ENCODE assay signal across 23 cellular contexts in genomic region chr12:101992091-101992490, GRCh38.
DNase-seq lines count a peak whose midpoint lies in the region; ATAC-seq and TF ChIP-seq lines count a peak whose summit lies in the region.
"Had no signal": no experiment of that assay in that cellular context is flagged by ENCODE, and none has a peak within 500 bp of the region (broad histone marks: within the 10 kb centered on the region; RNA-seq: fewer than 3 reads in every experiment).

No MANE protein-coding gene starts in this region.

- TF ChIP-seq CTCF in fibroblast of mammary gland (conservative IDR thresholded peaks at IDR 0.05; ENCODE audit: control insufficient read depth, insufficient read depth, low read depth, low read length) (no peak), A673 (conservative IDR thresholded peaks at IDR 0.05; ENCODE audit: low read depth, low read length) (no peak)

- H3K27me3 ChIP-seq in adipocyte (replicated peaks; ENCODE audit: control insufficient read depth, insufficient read depth, low read length) (no peaks in the 10 kb centered on the region), A673 (replicated peaks; ENCODE audit: insufficient read depth, low read depth, low read length, poor library complexity) (peaks cover 17% of the 10 kb centered on the region)
- H3K27me3 ChIP-seq: BLaER1 treated with 17β-estradiol and CSF1 and Interleukin-3, amounts not matched to agents 10 nM and 100 nM had no signal

- H3K27ac ChIP-seq in A673 (ENCODE audit: low read depth, low read length, poor library complexity, severe bottlenecking): no peak overlapping the region
- H3K27ac ChIP-seq: BLaER1 treated with 17β-estradiol and CSF1 and Interleukin-3, amounts not matched to agents 10 nM and 100 nM; SK-N-MC had no signal

- CTCF ChIA-PET in A673 (lab: Charles Lee): no interaction called here

- POLR2A ChIA-PET in A673 (lab: Charles Lee; ENCODE audit: low non-redundant PET): no interaction called here

- H3K4me3 ChIP-seq in adipocyte (ENCODE audit: low read length) (no peak overlapping the region), fibroblast of mammary gland (ENCODE audit: control insufficient read depth, low read depth, low read length) (no peak overlapping the region), A673 (ENCODE audit: low read depth, low read length, poor library complexity, severe bottlenecking) (no peak overlapping the region)
- H3K4me3 ChIP-seq: BLaER1 treated with 17β-estradiol and CSF1 and Interleukin-3, amounts not matched to agents 10 nM and 100 nM; GM12878; SK-N-MC had no signal

- H3K36me3 ChIP-seq in adipocyte (ENCODE audit: control insufficient read depth, insufficient read depth, low read length, severe bottlenecking) (no peaks in the 10 kb centered on the region), A673 (ENCODE audit: insufficient read depth, low read length, poor library complexity, severe bottlenecking) (no peaks in the 10 kb centered on the region)
- H3K36me3 ChIP-seq: BLaER1 treated with 17β-estradiol and CSF1 and Interleukin-3, amounts not matched to agents 10 nM and 100 nM had no signal

- no peak overlapping the region for H3K9ac ChIP-seq in adipocyte (ENCODE audit: low read length)
- H3K9ac ChIP-seq: BLaER1 treated with 17β-estradiol and CSF1 and Interleukin-3, amounts not matched to agents 10 nM and 100 nM had no signal

- BruUV-seq in A673 (replicated peaks; lab: Mats Ljungman, UMichigan): no TSS peak

- intact Hi-C loops in A673 (cut with micrococcal nuclease; ENCODE audit: unreplicated experiment): no loop called here

- peaks cover 9% of the 10 kb centered on the region for H3K4me1 ChIP-seq in adipocyte (ENCODE audit: control insufficient read depth, insufficient read depth, low read length)
- no peaks in the 10 kb centered on the region for H3K4me1 ChIP-seq in A673 (ENCODE audit: insufficient read depth, low read length, poor library complexity, severe bottlenecking)
- H3K4me1 ChIP-seq: BLaER1 treated with 17β-estradiol and CSF1 and Interleukin-3, amounts not matched to agents 10 nM and 100 nM had no signal

- peak; percentile 1 for DNase-seq in EH (ENCODE audit: low read depth)
- DNase-seq in adipocyte (ENCODE audit: low read depth): peak; percentile 52
- DNase-seq in fibroblast of mammary gland (ENCODE audit: low read depth): peak; percentile 57
- peak; percentile 2 for DNase-seq in iris pigment epithelial cell (ENCODE audit: low read depth)
- no peak for DNase-seq in A673 (ENCODE audit: low spot score)
- DNase-seq: AML-193; CD4-positive, alpha-beta T cell; HCEC 1CT; Kasumi-1; MV-4-11; NCI-H1105; NCI-H146; NCI-H1930; NCI-H2107; NCI-H446; NCI-H524 treated with DMSO at 0.1 percent for 48 hours; NCI-H774; SIG-M5 had no signal

- H3K9me3 ChIP-seq in adipocyte (ENCODE audit: control insufficient read depth, low read length) (no peaks in the 10 kb centered on the region), A673 (ENCODE audit: low read depth, low read length, poor library complexity, severe bottlenecking) (no peaks in the 10 kb centered on the region)
- H3K9me3 ChIP-seq: BLaER1 treated with 17β-estradiol and CSF1 and Interleukin-3, amounts not matched to agents 10 nM and 100 nM had no signal

- ATAC-seq in HG02852 (IDR thresholded peaks at IDR 0.05; ENCODE audit: unreplicated experiment): no peak
- ATAC-seq in HG03095 (IDR thresholded peaks at IDR 0.05; ENCODE audit: unreplicated experiment): no peak
- ATAC-seq: GM12878 had no signal
